16 cellular contexts compared by ENCODE assay signal in genomic region chr11:96328395-96329010, GRCh38. TPM values are rescaled to one million over a fixed set of nuclear protein-coding genes. Genes with fewer than 3 reads are reported as not detected.
DNase-seq lines count a peak whose midpoint lies in the region; ATAC-seq, FAIRE-seq and TF ChIP-seq lines count a peak whose summit lies in the region.
"Had no signal": no experiment of that assay in that cellular context is flagged by ENCODE, and none has a peak within 500 bp of the region (broad histone marks: within the 10 kb centered on the region; RNA-seq: fewer than 3 reads in every experiment).

No MANE protein-coding gene starts in this region.

- 2% methylated on average over 8 of the region's 8 CpGs for WGBS in K562 (ENCODE audit: insufficient coverage, low coverage, missing lambda C conversion rate)

- no peaks in the 10 kb centered on the region for H4K20me1 ChIP-seq in K562 (replicated peaks; ENCODE audit: control insufficient read depth, insufficient read depth, low read length)

- peak overlapping the region; percentile 49 to 62; a peak in 3 of 4 replicates for H3K9ac ChIP-seq in K562 (ENCODE audit: insufficient read depth in 1 of 2, low read depth in 2 of 2, low read length in 2 of 2)

- peak overlapping the region; percentile 77 for H2AFZ ChIP-seq in K562 (ENCODE audit: low read depth, low read length)

- BruUV-seq in K562 (replicated peaks; lab: Mats Ljungman, UMichigan): no TSS peak

- H3K27ac ChIP-seq in CD8-positive, alpha-beta memory T cell (ENCODE audit: low read depth, low read length): peak overlapping the region; percentile 50
- H3K27ac ChIP-seq in K562 (ENCODE audit: extremely low read depth, low read depth, low read length): peak overlapping the region; percentile 79
- no peak overlapping the region for H3K27ac ChIP-seq in naive thymus-derived CD4-positive, alpha-beta T cell (ENCODE audit: low read depth, low read length)
- H3K27ac ChIP-seq: adrenal gland had no signal

- no peaks in the 10 kb centered on the region for H3K9me3 Mint-ChIP-seq in CD8-positive, alpha-beta memory T cell
- no peaks in the 10 kb centered on the region for H3K9me3 Mint-ChIP-seq in naive thymus-derived CD4-positive, alpha-beta T cell
- no peaks in the 10 kb centered on the region for H3K9me3 Mint-ChIP-seq in immature natural killer cell
- H3K9me3 Mint-ChIP-seq: CD14-positive monocyte; stimulated activated memory B cell treated with anti-CD40 and anti-IgM and Interleukin-4, amounts not matched to agents 10 μg/mL and 1 μg/mL and 100 μg/mL, for 72 hours; T-helper 1 cell treated with Interleukin-12 subunit alpha and Interleukin-12 subunit beta and Interleukin-4 antibody, amounts not matched to agents 30 μg/mL and 1 μg/mL, for 36 hours had no signal

- FAIRE-seq in K562 (lab: Jason Lieb, UNC): no peak

- peak overlapping the region; percentile 37 for H3K4me2 ChIP-seq in K562 (ENCODE audit: insufficient read depth, low read length)

- no peak for TF ChIP-seq RAD21 in K562 (CRISPR knock-in tag; conservative IDR thresholded peaks at IDR 0.05 in 1 of 2, IDR thresholded peaks at IDR 0.05 in 1 of 2)

- in situ Hi-C loops in K562 (cut with MboI): no loop called here

- H3K36me3 ChIP-seq in CD8-positive, alpha-beta memory T cell (ENCODE audit: insufficient read depth, low read length): no peaks in the 10 kb centered on the region
- no peaks in the 10 kb centered on the region for H3K36me3 ChIP-seq in K562 (ENCODE audit: control insufficient read depth, insufficient read depth, low read length)
- no peaks in the 10 kb centered on the region for H3K36me3 ChIP-seq in naive thymus-derived CD4-positive, alpha-beta T cell (ENCODE audit: control insufficient read depth in 2 of 3, insufficient read depth in 3 of 3, low read length in 3 of 3)
- H3K36me3 ChIP-seq: adrenal gland had no signal

- peaks cover 0 to 32% (median 16%) of the 10 kb centered on the region in 3 donors for H3K36me3 Mint-ChIP-seq in CD8-positive, alpha-beta memory T cell
- H3K36me3 Mint-ChIP-seq in naive thymus-derived CD4-positive, alpha-beta T cell: peaks cover 5 to 63% (median 43%) of the 10 kb centered on the region in 5 donors
- peaks cover 0 to 3% (median 3%) of the 10 kb centered on the region in 3 donors for H3K36me3 Mint-ChIP-seq in immature natural killer cell

- H3K4me3 ChIP-seq in CD8-positive, alpha-beta memory T cell (ENCODE audit: low read length): no peak overlapping the region
- H3K4me3 ChIP-seq in K562: peak overlapping the region; percentile 17; the same call in 1 of the 2 replicates
- no peak overlapping the region for H3K4me3 ChIP-seq in naive thymus-derived CD4-positive, alpha-beta T cell (ENCODE audit: low read length)
- H3K4me3 ChIP-seq: adrenal gland had no signal

- no peaks in the 10 kb centered on the region for H3K9me1 ChIP-seq in K562 (ENCODE audit: control insufficient read depth, insufficient read depth, low read length)

- no peak for DNase-seq in CD8-positive, alpha-beta memory T cell
- peak; percentile 56 for DNase-seq in LHCN-M2 (ENCODE audit: low read depth)
- DNase-seq in K562 (ENCODE audit: extremely low read depth in 1 of 4, low spot score in 3 of 4): peak; percentile 50 to 81 (median 58)
- no peak for DNase-seq in naive thymus-derived CD4-positive, alpha-beta T cell
- DNase-seq in immature natural killer cell: no peak
- DNase-seq in COLO829 (ENCODE audit: low spot score): no peak
- DNase-seq: effector CD8-positive, alpha-beta T cell; left ventricle myocardium superior; NCI-H1092; stimulated activated CD4-positive, alpha-beta T cell treated with anti-CD3 and anti-CD28 coated beads, Interleukin-1b, Interleukin-23, amount 100 ng/mL, for 48 hours had no signal

- peaks cover 76% of the 10 kb centered on the region for H3K79me2 ChIP-seq in K562 (ENCODE audit: control insufficient read depth, insufficient read depth, low read length)

- no peak for TF ChIP-seq POLR2A in K562 (conservative IDR thresholded peaks at IDR 0.05)

- ATAC-seq in K562 (peak; percentile 64), HG03108 (IDR thresholded peaks at IDR 0.05; ENCODE audit: unreplicated experiment) (no peak), GM21390 (IDR thresholded peaks at IDR 0.05; ENCODE audit: unreplicated experiment) (no peak)
- no peak for ATAC-seq in naive thymus-derived CD4-positive, alpha-beta T cell
- ATAC-seq: left ventricle myocardium superior; stimulated activated memory B cell treated with anti-CD40 and anti-IgM and Interleukin-4, amounts not matched to agents 10 μg/mL and 1 μg/mL and 100 μg/mL, for 72 hours had no signal

- CTCF ChIA-PET in CD8-positive, alpha-beta memory T cell (lab: Charles Lee): interaction anchor here (0.9 to 1.0 kb wide), 2 partner anchors 13 to 14 kb away, joined by 3 read pairs; partner anchors contain the start of gene MAML2
- CTCF ChIA-PET in K562 (lab: Yijun Ruan, JAX; ENCODE audit: low intra/inter-chr PET ratio): interaction anchor here (1.3 kb wide), 1 partner anchor 10 kb away, joined by 3 read pairs; no protein-coding TSS in a partner anchor
- CTCF ChIA-PET in naive thymus-derived CD4-positive, alpha-beta T cell (lab: Charles Lee): interaction anchor here (0.7 kb wide), 1 partner anchor 57 kb away, joined by 3 read pairs; no protein-coding TSS in a partner anchor

- intact Hi-C loops in K562 (cut with micrococcal nuclease): no loop called here
- intact Hi-C loops in naive thymus-derived CD4-positive, alpha-beta T cell (cut with micrococcal nuclease): no loop called here

- no peak for TF ChIP-seq EP300 in K562 (IDR thresholded peaks at IDR 0.05; ENCODE audit: low read length)

- POLR2A ChIA-PET in CD8-positive, alpha-beta memory T cell (lab: Charles Lee): no interaction called here
- POLR2A ChIA-PET in K562 (lab: Yijun Ruan, JAX): interaction anchor here (0.7 to 2.8 kb wide), 5 partner anchors 8 to 37 kb away, joined by 3 to 12 read pairs (median 3); no protein-coding TSS in a partner anchor
- POLR2A ChIA-PET in naive thymus-derived CD4-positive, alpha-beta T cell (lab: Charles Lee): interaction anchor here (0.6 to 1.0 kb wide), 3 partner anchors 9 to 13 kb away, joined by 3 to 4 read pairs (median 3); no protein-coding TSS in a partner anchor

- H3K4me1 Mint-ChIP-seq in CD8-positive, alpha-beta memory T cell: peaks cover 54 to 78% (median 74%) of the 10 kb centered on the region in 3 donors
- peaks cover 59 to 99% (median 84%) of the 10 kb centered on the region in 7 donors for H3K4me1 Mint-ChIP-seq in naive thymus-derived CD4-positive, alpha-beta T cell
- H3K4me1 Mint-ChIP-seq in immature natural killer cell: peaks cover 20 to 45% of the 10 kb centered on the region in 2 donors

- H3K27me3 ChIP-seq in CD8-positive, alpha-beta memory T cell (ENCODE audit: insufficient read depth, low read length, poor library complexity, severe bottlenecking): no peaks in the 10 kb centered on the region
- no peaks in the 10 kb centered on the region for H3K27me3 ChIP-seq in K562 (ENCODE audit: control insufficient read depth in 2 of 2, insufficient read depth in 2 of 2, low read length in 2 of 2)
- H3K27me3 ChIP-seq in naive thymus-derived CD4-positive, alpha-beta T cell (ENCODE audit: control insufficient read depth in 2 of 2, insufficient read depth in 2 of 2, low read length in 2 of 2): no peaks in the 10 kb centered on the region
- H3K27me3 ChIP-seq: adrenal gland had no signal

- H3K4me3 Mint-ChIP-seq in CD8-positive, alpha-beta memory T cell: peak overlapping the region in 1 of 7 donors; percentile 37
- H3K4me3 Mint-ChIP-seq in naive thymus-derived CD4-positive, alpha-beta T cell: peak overlapping the region in 4 of 10 donors; percentile 1 to 96 (median 27)
- H3K4me3 Mint-ChIP-seq in immature natural killer cell: no peak overlapping the region
- H3K4me3 Mint-ChIP-seq: CD14-positive monocyte; stimulated activated memory B cell treated with anti-CD40 and anti-IgM and Interleukin-4, amounts not matched to agents 10 μg/mL and 1 μg/mL and 100 μg/mL, for 72 hours had no signal

- peak overlapping the region in 2 of 8 donors; percentile 26 to 63 for H3K27ac Mint-ChIP-seq in CD8-positive, alpha-beta memory T cell
- H3K27ac Mint-ChIP-seq in naive thymus-derived CD4-positive, alpha-beta T cell: peak overlapping the region in 6 of 9 donors; percentile 32 to 83 (median 66)
- H3K27ac Mint-ChIP-seq in immature natural killer cell: no peak overlapping the region
- H3K27ac Mint-ChIP-seq: CD14-positive monocyte had no signal

- H3K9me3 ChIP-seq in CD8-positive, alpha-beta memory T cell (ENCODE audit: low read length): no peaks in the 10 kb centered on the region
- H3K9me3 ChIP-seq in K562 (replicated peaks; ENCODE audit: control insufficient read depth, insufficient read depth, low read depth, low read length): no peaks in the 10 kb centered on the region
- H3K9me3 ChIP-seq in naive thymus-derived CD4-positive, alpha-beta T cell (ENCODE audit: control insufficient read depth in 2 of 3, low read length in 3 of 3): no peaks in the 10 kb centered on the region
- H3K9me3 ChIP-seq: adrenal gland had no signal

- H3K27me3 Mint-ChIP-seq in CD8-positive, alpha-beta memory T cell: no peaks in the 10 kb centered on the region
- no peaks in the 10 kb centered on the region for H3K27me3 Mint-ChIP-seq in naive thymus-derived CD4-positive, alpha-beta T cell
- H3K27me3 Mint-ChIP-seq in immature natural killer cell (ENCODE audit: low read depth in 3 of 3): no peaks in the 10 kb centered on the region
- H3K27me3 Mint-ChIP-seq: stimulated activated memory B cell treated with anti-CD40 and anti-IgM and Interleukin-4, amounts not matched to agents 10 μg/mL and 1 μg/mL and 100 μg/mL, for 72 hours had no signal

- no peak for TF ChIP-seq CTCF in K562 (IDR thresholded peaks at IDR 0.05 in 2 of 3, conservative IDR thresholded peaks at IDR 0.05 in 1 of 3; ENCODE audit: insufficient read depth in 2 of 3, low read depth in 1 of 3, low read length in 3 of 3)

- peaks cover 52% of the 10 kb centered on the region for H3K4me1 ChIP-seq in CD8-positive, alpha-beta memory T cell (ENCODE audit: insufficient read depth, low read length)
- H3K4me1 ChIP-seq in K562 (replicated peaks in 1 of 2; ENCODE audit: control insufficient read depth in 2 of 2, insufficient read depth in 2 of 2, low read length in 2 of 2): peaks cover 24 to 71% of the 10 kb centered on the region in 2 experiments; a peak in 4 of 5 replicates
- peaks cover 0 to 68% of the 10 kb centered on the region in 2 donors for H3K4me1 ChIP-seq in naive thymus-derived CD4-positive, alpha-beta T cell (ENCODE audit: control insufficient read depth in 2 of 2, insufficient read depth in 2 of 2, low read length in 2 of 2)

RNA-seq across cellular contexts. Expression of gene MAML2, which starts 14.5 kb away (rescaled TPM):
- total RNA-seq in CD8-positive, alpha-beta memory T cell: 10 to 100 TPM; 15.6 to 15.9 TPM
- 11.1 TPM for polyA plus RNA-seq in CD8-positive, alpha-beta memory T cell
- total RNA-seq in LHCN-M2 (2014; rRNA removed) (9.2 and 12.1 TPM in 2 replicates), K562 (2014; rRNA removed) (5.1 and 5.2 TPM in 2 replicates), K562 (2014; rRNA removed; fragmentation: Illumina TruSeq; extraction: Trizol) (4.6 and 5.5 TPM in 2 replicates), K562 (2015; rRNA removed; fragmentation: Illumina TruSeq; extraction: Trizol) (5.7 and 6.0 TPM in 2 replicates), K562 (2021) (6.2 and 6.6 TPM in 2 replicates)
- polyA plus RNA-seq in LHCN-M2 (2012): 5.5 TPM
- total RNA-seq in K562 (2011; cell fraction: chromatin; rRNA removed; ENCODE audit: low replicate concordance): 8.1 and 14.3 TPM in 2 replicates
- 4.3 and 5.0 TPM in 2 replicates for total RNA-seq in K562 (2011; cell fraction: nucleolus; rRNA removed)
- 6.5 and 8.2 TPM in 2 replicates for total RNA-seq in K562 (2011; cell fraction: nucleoplasm; rRNA removed)
- polyA plus RNA-seq in K562 (2011; rRNA removed) (4.0 and 4.2 TPM in 2 replicates), K562 (2014; fragmentation: Illumina TruSeq; extraction: Trizol) (5.9 and 6.8 TPM in 2 replicates), K562 (2014; fragmentation: Nextera tagmentation; extraction: Ambion mirVana) (1 to 10 TPM in 1 of 2 experiments, under 1 TPM in 1; 0.79 to 1.5 TPM), K562 (2014; rRNA removed) (3.2 and 4.8 TPM in 2 replicates), immature natural killer cell (1 to 10 TPM in 2 of 3 donors, under 1 TPM in 1; 0.26 to 4.5 (median 1.1) TPM)
- 3.8 and 5.5 TPM in 2 replicates for polyA plus RNA-seq in K562 (2011; cell fraction: cytosol; rRNA removed)
- 3.6 and 6.4 TPM in 2 replicates for polyA plus RNA-seq in K562 (2011; cell fraction: nucleus; rRNA removed)
- polyA plus RNA-seq in K562 (2012): 4.9 and 7.6 TPM in 2 replicates
- 9.7 and 12.0 TPM in 2 replicates for polyA minus RNA-seq in K562 (2011; rRNA and poly(A)+ RNA removed)
- 3.5 and 4.2 TPM in 2 replicates for polyA minus RNA-seq in K562 (2011; cell fraction: cytosol; rRNA and poly(A)+ RNA removed)
- polyA minus RNA-seq in K562 (2011; cell fraction: nucleus; rRNA and poly(A)+ RNA removed): 9.8 and 10.5 TPM in 2 replicates
- 10 to 100 TPM; 15.6 to 81.3 (median 68.2) TPM for total RNA-seq in naive thymus-derived CD4-positive, alpha-beta T cell
- 10 to 100 TPM; 12.6 to 38.6 TPM for polyA plus RNA-seq in naive thymus-derived CD4-positive, alpha-beta T cell

Comparison
In these comparisons a context has a peak if more than half of its experiments do, and no peak if none do; other contexts are left out.
1. DNase-seq: peak in LHCN-M2 (single experiment) and K562 (4 of 4); none in CD8-positive, alpha-beta memory T cell (0 of 5), naive thymus-derived CD4-positive, alpha-beta T cell (0 of 9), immature natural killer cell (0 of 3) and COLO829 (single experiment).
2. H3K27ac Mint-ChIP-seq: peak in naive thymus-derived CD4-positive, alpha-beta T cell (6 of 9); none in immature natural killer cell (0 of 6).